In the genomic region with DNA sequence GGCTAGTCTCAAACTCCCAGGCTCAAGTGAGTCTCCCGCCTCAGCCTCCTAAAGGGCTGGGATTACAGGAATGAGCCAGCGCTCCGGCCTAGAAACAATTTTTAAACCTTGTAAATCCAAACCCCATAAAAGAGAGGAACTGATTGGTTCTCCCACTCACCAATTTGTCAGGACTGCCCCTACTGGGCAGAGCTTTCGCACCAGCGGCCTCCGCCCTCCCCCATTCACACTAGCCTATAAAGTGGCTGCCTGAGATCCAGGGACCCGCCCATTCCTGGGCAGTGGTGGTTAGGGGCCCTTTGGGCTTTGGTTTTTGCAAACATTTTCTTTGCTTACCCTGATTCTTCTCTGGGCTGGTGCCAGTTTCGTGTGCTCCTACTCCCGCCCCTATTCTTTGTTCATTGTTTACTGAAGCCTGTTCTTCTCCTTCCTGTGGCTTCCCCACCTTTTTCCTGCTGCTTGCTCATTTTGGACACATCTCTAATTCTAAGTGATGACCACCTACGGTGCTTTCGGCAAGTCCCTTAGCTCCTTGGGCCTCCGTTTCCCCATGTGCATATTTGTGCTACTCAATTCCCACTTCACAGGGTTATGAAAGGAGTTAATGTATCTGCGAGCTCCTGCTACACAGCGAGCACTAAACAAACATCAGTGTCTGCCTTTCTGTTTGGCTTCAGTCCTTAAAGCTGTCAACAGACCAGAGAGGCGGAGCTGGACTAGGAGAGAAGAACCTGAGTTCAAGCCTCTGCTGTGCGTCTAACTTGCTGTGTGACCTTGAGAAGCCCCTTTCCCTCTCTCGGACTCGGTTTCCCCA, we compare ENCODE assay signal across 8 cellular contexts. TPM values are rescaled to one million over a fixed set of nuclear protein-coding genes. Genes with fewer than 3 reads are reported as not detected.
DNase-seq lines count a peak whose midpoint lies in the region; ATAC-seq and TF ChIP-seq lines count a peak whose summit lies in the region.

No MANE protein-coding gene starts in this region.

- DNase-seq in CD4-positive, alpha-beta T cell = peak in 2 of 10 experiments; percentile 14 to 29
- DNase-seq in GM23338 (ENCODE audit: low spot score) = peak; percentile 96
- DNase-seq in NCI-H2081 treated with DMSO at 0.1 percent for 48 hours (lab: John Stamatoyannopoulos, UW) = peak; percentile 97
- DNase-seq in WTC11 (ENCODE audit: low spot score) = peak; percentile 85
- peak; percentile 94 to 97 for DNase-seq in fibroblast of lung (ENCODE audit: low read depth in 2 of 2)
- DNase-seq in thyroid gland = peak; percentile 85
- no peak for DNase-seq in dedifferentiated amniotic fluid mesenchymal stem cell (ENCODE audit: extremely low spot score)

- no peaks in the 10 kb centered on the region for H3K27me3 Mint-ChIP-seq in CD4-positive, alpha-beta T cell
- peaks cover 12% of the 10 kb centered on the region for H3K27me3 Mint-ChIP-seq in GM23338 (ENCODE audit: insufficient read depth, low read depth, poor library complexity)
- H3K27me3 Mint-ChIP-seq in WTC11 (ENCODE audit: low read depth) = peaks cover 2% of the 10 kb centered on the region; the same call in 1 of the 2 replicates

- no peaks in the 10 kb centered on the region for H3K36me3 Mint-ChIP-seq in CD4-positive, alpha-beta T cell (ENCODE audit: low read depth)
- H3K36me3 Mint-ChIP-seq in GM23338 (ENCODE audit: low read depth) (no peaks in the 10 kb centered on the region; the same call in 2 of the 3 replicates), WTC11 (no peaks in the 10 kb centered on the region)

- H3K27ac ChIP-seq in CD4-positive, alpha-beta T cell (ENCODE audit: low read depth, low read length) = no peak overlapping the region
- H3K27ac ChIP-seq in GM23338 (ENCODE audit: low read depth) (0 out of 2 replicates have a peak overlapping the region, but pooled peaks have one; percentile 11), fibroblast of lung (ENCODE audit: insufficient read depth, low read length) (peak overlapping the region; percentile 27), mucosa of rectum (ENCODE audit: low read depth in 2 of 2, low read length in 2 of 2) (peak overlapping the region; percentile 44 to 53), thyroid gland (peak overlapping the region in 2 of 3 donors; percentile 45 to 54)

- H3K9me3 ChIP-seq in CD4-positive, alpha-beta T cell (ENCODE audit: control insufficient read depth, low read length) = no peaks in the 10 kb centered on the region
- H3K9me3 ChIP-seq in fibroblast of lung (ENCODE audit: control insufficient read depth, insufficient read depth, low read depth, low read length) (no peaks in the 10 kb centered on the region), mucosa of rectum (ENCODE audit: control insufficient read depth in 2 of 2, low read length in 2 of 2) (no peaks in the 10 kb centered on the region), thyroid gland (no peaks in the 10 kb centered on the region)

- H3K9me3 Mint-ChIP-seq in CD4-positive, alpha-beta T cell = no peaks in the 10 kb centered on the region
- H3K9me3 Mint-ChIP-seq in GM23338 (peaks cover 3% of the 10 kb centered on the region; the same call in 1 of the 3 replicates), WTC11 (no peaks in the 10 kb centered on the region)

- intact Hi-C loops in CD4-positive, alpha-beta T cell (cut with DNase I, micrococcal nuclease) = no loop called here
- intact Hi-C loops in thyroid gland (cut with DNase I) = no loop called here

- no peak overlapping the region for H3K4me2 ChIP-seq in GM23338
- H3K4me2 ChIP-seq in fibroblast of lung (ENCODE audit: extremely low read depth, insufficient read depth, low read length) = peak overlapping the region; percentile 44

- H3K9ac ChIP-seq in fibroblast of lung (ENCODE audit: insufficient read depth, low read length) = no peak overlapping the region
- peak overlapping the region; percentile 36 to 61 for H3K9ac ChIP-seq in mucosa of rectum (ENCODE audit: low read depth in 1 of 2, low read length in 2 of 2)

- H4K20me1 ChIP-seq in GM23338 (replicated peaks; ENCODE audit: insufficient read depth) (no peaks in the 10 kb centered on the region), fibroblast of lung (ENCODE audit: control insufficient read depth, extremely low read depth, insufficient read depth, low read length) (no peaks in the 10 kb centered on the region)

- H3K4me3 ChIP-seq in GM23338 = no peak overlapping the region
- H3K4me3 ChIP-seq in fibroblast of lung (replicated peaks in 1 of 4; ENCODE audit: control extremely low read depth in 1 of 4, insufficient read depth in 1 of 4, low read depth in 3 of 4, low read length in 4 of 4) = peak overlapping the region in 1 of 4 experiments; percentile 1
- peak overlapping the region; percentile 38 to 56 for H3K4me3 ChIP-seq in mucosa of rectum (ENCODE audit: low read length in 2 of 2)
- no peak overlapping the region for H3K4me3 ChIP-seq in thyroid gland (replicated peaks in 1 of 3)

- no peaks in the 10 kb centered on the region for H3K27me3 ChIP-seq in CD4-positive, alpha-beta T cell (ENCODE audit: control insufficient read depth, insufficient read depth, low read length)
- no peaks in the 10 kb centered on the region for H3K27me3 ChIP-seq in GM23338 (ENCODE audit: insufficient read depth)
- H3K27me3 ChIP-seq in fibroblast of lung (ENCODE audit: control insufficient read depth, insufficient read depth, low read length) = no peaks in the 10 kb centered on the region
- no peaks in the 10 kb centered on the region for H3K27me3 ChIP-seq in mucosa of rectum (ENCODE audit: control insufficient read depth in 2 of 2, insufficient read depth in 2 of 2, low read length in 2 of 2)
- no peaks in the 10 kb centered on the region for H3K27me3 ChIP-seq in thyroid gland

- TF ChIP-seq POLR2A in thyroid gland (IDR thresholded peaks at IDR 0.05) = peak in 1 of 2 donors; percentile 12

- no peaks in the 10 kb centered on the region for H3K9me2 ChIP-seq in GM23338 (ENCODE audit: insufficient read depth)

- peaks cover 7% of the 10 kb centered on the region for H3K4me1 Mint-ChIP-seq in CD4-positive, alpha-beta T cell (ENCODE audit: low read depth)
- peaks cover 22% of the 10 kb centered on the region for H3K4me1 Mint-ChIP-seq in GM23338
- H3K4me1 Mint-ChIP-seq in WTC11 = peaks cover 27% of the 10 kb centered on the region

- H3K79me2 ChIP-seq in GM23338 (replicated peaks; ENCODE audit: insufficient read depth) (no peaks in the 10 kb centered on the region), fibroblast of lung (ENCODE audit: control insufficient read depth, insufficient read depth, low read length) (no peaks in the 10 kb centered on the region)

- 18 to 29% methylated on average over 17 to 18 of the region's 18 CpGs for WGBS in thyroid gland, 2 donors

- H3K4me1 ChIP-seq in GM23338 (ENCODE audit: insufficient read depth) (peaks cover 5% of the 10 kb centered on the region), fibroblast of lung (ENCODE audit: control insufficient read depth, extremely low read depth, insufficient read depth, low read length) (peaks cover 3% of the 10 kb centered on the region), mucosa of rectum (ENCODE audit: control insufficient read depth in 2 of 2, insufficient read depth in 2 of 2, low read length in 2 of 2) (peaks cover 6 to 9% of the 10 kb centered on the region in 2 donors), thyroid gland (peaks cover 7 to 11% of the 10 kb centered on the region in 2 donors)

- peak overlapping the region; percentile 11 for H3K27ac Mint-ChIP-seq in CD4-positive, alpha-beta T cell
- H3K27ac Mint-ChIP-seq in GM23338 (no peak overlapping the region), WTC11 (peak overlapping the region; percentile 62)

- POLR2A ChIA-PET in CD4-positive, alpha-beta T cell (lab: Charles Lee) = interaction anchor here (0.6 to 0.8 kb wide), 2 partner anchors 13 to 17 kb away, joined by 3 to 4 read pairs; no protein-coding TSS in a partner anchor
- POLR2A ChIA-PET in WTC11 (lab: Charles Lee) = interaction anchor here (0.6 to 1.5 kb wide), 2 partner anchors 31 to 39 kb away, joined by 4 to 9 read pairs; a partner anchor contains a TSS

- ATAC-seq in CD4-positive, alpha-beta T cell (ENCODE audit: poor library complexity) = peak; percentile 81
- ATAC-seq in GM23338 (peak; percentile 98), WTC11 (peak; percentile 99)

- peaks cover 4% of the 10 kb centered on the region; the same call in 1 of the 2 replicates for H3F3A ChIP-seq in GM23338 (replicated peaks; ENCODE audit: low read depth)

- H2AFZ ChIP-seq in GM23338 = 0 out of 2 replicates have a peak overlapping the region, but pooled peaks have one; percentile 0
- H2AFZ ChIP-seq in fibroblast of lung (ENCODE audit: low read length) = peak overlapping the region; percentile 63

- H3K36me3 ChIP-seq in GM23338 (ENCODE audit: insufficient read depth) = no peaks in the 10 kb centered on the region
- no peaks in the 10 kb centered on the region for H3K36me3 ChIP-seq in fibroblast of lung (ENCODE audit: control insufficient read depth, insufficient read depth, low read length)
- H3K36me3 ChIP-seq in mucosa of rectum (ENCODE audit: control insufficient read depth in 2 of 2, insufficient read depth in 2 of 2, low read length in 2 of 2) = no peaks in the 10 kb centered on the region
- H3K36me3 ChIP-seq in thyroid gland = no peaks in the 10 kb centered on the region

- CTCF ChIA-PET in CD4-positive, alpha-beta T cell (lab: Charles Lee) = no interaction called here
- CTCF ChIA-PET in WTC11 (lab: Charles Lee) = interaction anchor here (0.6 to 2.8 kb wide), 7 partner anchors 17 to 1765 kb away, joined by 3 to 15 read pairs (median 8); a partner anchor contains a TSS

- no peak for TF ChIP-seq CTCF in CD4-positive, alpha-beta T cell (IDR thresholded peaks at IDR 0.05)
- TF ChIP-seq CTCF in GM23338 (conservative IDR thresholded peaks at IDR 0.05; ENCODE audit: low read depth in 2 of 2) (no peak), WTC11 (IDR thresholded peaks at IDR 0.05) (no peak), fibroblast of lung (conservative IDR thresholded peaks at IDR 0.05 in 1 of 2, IDR thresholded peaks at IDR 0.05 in 1 of 2; ENCODE audit: low read depth in 1 of 2, low read length in 2 of 2) (no peak), thyroid gland (IDR thresholded peaks at IDR 0.05) (no peak)

- no peak overlapping the region for H3K4me3 Mint-ChIP-seq in CD4-positive, alpha-beta T cell
- no peak overlapping the region; the same call in 2 of the 3 replicates for H3K4me3 Mint-ChIP-seq in GM23338
- no peak overlapping the region for H3K4me3 Mint-ChIP-seq in WTC11

TF ChIP-seq in GM23338, 12 proteins besides CTCF, POLR2A, EP300 and RAD21 (continues in another document):
- no peak for TF ChIP-seq ZNF331 (CRISPR knock-in tag; IDR thresholded peaks at IDR 0.05; ENCODE audit: low read depth)

TF ChIP-seq in WTC11, 78 proteins besides CTCF, POLR2A, EP300 and RAD21 (continues in another document):
- TF ChIP-seq ZNF121 (CRISPR knock-in tag; IDR thresholded peaks at IDR 0.05) = peak; percentile 88; the same call in 1 of the 2 replicates
- TF ChIP-seq TP53 (CRISPR knock-in tag; IDR thresholded peaks at IDR 0.05) = no peak

RNA-seq across cellular contexts. Expression of a gene that starts 39.8 kb away (rescaled TPM):
- total RNA-seq in CD4-positive, alpha-beta T cell = 1 to 10 TPM; 1.1 to 1.3 TPM
- total RNA-seq in GM23338 (2014; rRNA removed; shearing (Covaris generic)) = 308 and 319 TPM in 2 replicates
- polyA plus RNA-seq in GM23338 (2016; fragmentation: Nextera tagmentation; extraction: Ambion mirVana) = 84.0 and 92.5 TPM in 2 replicates
- 248 to 262 TPM (median 260 TPM) in 3 replicates for total RNA-seq in WTC11 (2021)
- total RNA-seq in fibroblast of lung = 309 and 368 TPM in 2 replicates
- 310 and 494 TPM in 2 replicates for polyA plus RNA-seq in fibroblast of lung
- polyA plus RNA-seq in fibroblast of lung (2012) = 243 and 393 TPM in 2 replicates
- polyA minus RNA-seq in fibroblast of lung (ENCODE audit: low replicate concordance) = 29.9 and 44.7 TPM in 2 replicates
- total RNA-seq in thyroid gland = 100 to 1,000 TPM in 2 of 4 donors, 10 to 100 TPM in 2; 53.0 to 151 (median 95.3) TPM

Comparison
In these comparisons a context has a peak if more than half of its experiments do, and no peak if none do; other contexts are left out.
1. H3K4me3 ChIP-seq: peak in mucosa of rectum (2 of 2); none in GM23338 (single experiment) and thyroid gland (0 of 3).
2. RNA of a gene that starts 39.8 kb away (total RNA-seq): 309 to 368 TPM in fibroblast of lung, 308 to 319 TPM in GM23338, 248 to 262 TPM in WTC11 and 53.0 to 151 TPM in thyroid gland; 1.1 to 1.3 TPM in CD4-positive, alpha-beta T cell; every median in the first group is over 10 times any median in the second.
3. Peak in every context shown above with its lines, with median percentiles within 50 percentile points of each other: ATAC-seq.